In genomic region chr4:83223781-83224180, GRCh38 we compare ENCODE assay signal across 16 cellular contexts.
DNase-seq lines count a peak whose midpoint lies in the region; ATAC-seq and TF ChIP-seq lines count a peak whose summit lies in the region.
"Had no signal": no experiment of that assay in that cellular context is flagged by ENCODE, and none has a peak within 500 bp of the region (broad histone marks: within the 10 kb centered on the region; RNA-seq: fewer than 3 reads in every experiment).

No MANE protein-coding gene starts in this region.

- H3K4me3 ChIP-seq in AG10803 (ENCODE audit: low read length), result no peak overlapping the region

- POLR2A ChIA-PET in activated naive CD8-positive, alpha-beta T cell treated with anti-CD3 and anti-CD28 coated beads, Interleukin-2, amount 10 ng/mL, durations not matched to agents 7 days and 5 days (lab: Charles Lee), result interaction anchor here (1.2 to 9.7 kb wide), 4 partner anchors 12 to 113 kb away, joined by 3 to 252 read pairs (median 7); partner anchors contain the start of gene PLAC8

- peaks cover 4% of the 10 kb centered on the region for H3K9me3 Mint-ChIP-seq in activated CD4-positive, alpha-beta T cell treated with anti-CD3 and anti-CD28 coated beads, Interleukin-2, amount 10 ng/mL, durations not matched to agents 24 days and 14 days
- H3K9me3 Mint-ChIP-seq in activated naive CD8-positive, alpha-beta T cell treated with anti-CD3 and anti-CD28 coated beads, Interleukin-2, amount 10 ng/mL, durations not matched to agents 7 days and 5 days, result peaks cover 4% of the 10 kb centered on the region

- peak overlapping the region; percentile 17 for H3K4me3 Mint-ChIP-seq in activated CD4-positive, alpha-beta T cell treated with anti-CD3 and anti-CD28 coated beads, Interleukin-2, amount 10 ng/mL, durations not matched to agents 24 days and 14 days
- H3K4me3 Mint-ChIP-seq in activated naive CD8-positive, alpha-beta T cell treated with anti-CD3 and anti-CD28 coated beads, Interleukin-2, amount 10 ng/mL, durations not matched to agents 7 days and 5 days, result peak overlapping the region; percentile 25
- H3K4me3 Mint-ChIP-seq: CD14-positive monocyte had no signal

- intact Hi-C loops in activated CD4-positive, alpha-beta T cell treated with anti-CD3 and anti-CD28 coated beads, Interleukin-2, amount 10 ng/mL, durations not matched to agents 24 days and 14 days (cut with micrococcal nuclease), result no loop called here

- DNase-seq in activated CD4-positive, alpha-beta T cell treated with anti-CD3 and anti-CD28 coated beads, Interleukin-2, amount 10 ng/mL, durations not matched to agents 24 days and 14 days, result no peak
- DNase-seq in activated CD4-positive, alpha-beta T cell treated with anti-CD3 and anti-CD28 coated beads, Interleukin-2, amount 50 U/mL, for 4 hours, result no peak
- DNase-seq in AG10803 (ENCODE audit: low read depth) (peak; percentile 52), fibroblast of gingiva (ENCODE audit: low read depth) (peak; percentile 61), T-helper 9 cell (no peak), OCI-M1 (lab: John Stamatoyannopoulos, UW) (no peak), dermis blood vessel endothelial cell (no peak)
- DNase-seq in activated naive CD8-positive, alpha-beta T cell treated with anti-CD3 and anti-CD28 coated beads, Interleukin-2, amount 10 ng/mL, durations not matched to agents 7 days and 5 days, result no peak
- DNase-seq: COR-L47, EL, KBM-7, NCI-H1436, NCI-H2029, NCI-H510A, NCI-H774 had no signal

- H3K4me1 Mint-ChIP-seq in activated CD4-positive, alpha-beta T cell treated with anti-CD3 and anti-CD28 coated beads, Interleukin-2, amount 10 ng/mL, durations not matched to agents 24 days and 14 days, result peaks cover 48% of the 10 kb centered on the region
- H3K4me1 Mint-ChIP-seq in activated naive CD8-positive, alpha-beta T cell treated with anti-CD3 and anti-CD28 coated beads, Interleukin-2, amount 10 ng/mL, durations not matched to agents 7 days and 5 days, result peaks cover 65% of the 10 kb centered on the region

- H3K36me3 Mint-ChIP-seq in activated CD4-positive, alpha-beta T cell treated with anti-CD3 and anti-CD28 coated beads, Interleukin-2, amount 10 ng/mL, durations not matched to agents 24 days and 14 days (ENCODE audit: low read depth), result peaks cover 11% of the 10 kb centered on the region
- peaks cover 13% of the 10 kb centered on the region for H3K36me3 Mint-ChIP-seq in activated naive CD8-positive, alpha-beta T cell treated with anti-CD3 and anti-CD28 coated beads, Interleukin-2, amount 10 ng/mL, durations not matched to agents 7 days and 5 days

- ATAC-seq in activated naive CD8-positive, alpha-beta T cell treated with anti-CD3 and anti-CD28 coated beads, Interleukin-2, amount 10 ng/mL, durations not matched to agents 7 days and 5 days (ENCODE audit: low read depth), result no peak

- no peak for TF ChIP-seq CTCF in AG10803 (conservative IDR thresholded peaks at IDR 0.05; ENCODE audit: low read length)

- H3K27me3 Mint-ChIP-seq in activated CD4-positive, alpha-beta T cell treated with anti-CD3 and anti-CD28 coated beads, Interleukin-2, amount 10 ng/mL, durations not matched to agents 24 days and 14 days, result peaks cover 9% of the 10 kb centered on the region
- no peaks in the 10 kb centered on the region for H3K27me3 Mint-ChIP-seq in activated naive CD8-positive, alpha-beta T cell treated with anti-CD3 and anti-CD28 coated beads, Interleukin-2, amount 10 ng/mL, durations not matched to agents 7 days and 5 days

- H3K27ac Mint-ChIP-seq in activated CD4-positive, alpha-beta T cell treated with anti-CD3 and anti-CD28 coated beads, Interleukin-2, amount 10 ng/mL, durations not matched to agents 24 days and 14 days, result no peak overlapping the region
- peak overlapping the region; percentile 94 for H3K27ac Mint-ChIP-seq in activated naive CD8-positive, alpha-beta T cell treated with anti-CD3 and anti-CD28 coated beads, Interleukin-2, amount 10 ng/mL, durations not matched to agents 7 days and 5 days

Comparison
In these comparisons a context has a peak if more than half of its experiments do, and no peak if none do; other contexts are left out.
1. DNase-seq: peak in AG10803 (single experiment) and fibroblast of gingiva (single experiment); none in activated CD4-positive, alpha-beta T cell treated with anti-CD3 and anti-CD28 coated beads, Interleukin-2, amount 10 ng/mL, durations not matched to agents 24 days and 14 days (single experiment), activated CD4-positive, alpha-beta T cell treated with anti-CD3 and anti-CD28 coated beads, Interleukin-2, amount 50 U/mL, for 4 hours (0 of 2), activated naive CD8-positive, alpha-beta T cell treated with anti-CD3 and anti-CD28 coated beads, Interleukin-2, amount 10 ng/mL, durations not matched to agents 7 days and 5 days (single experiment), T-helper 9 cell (single experiment), OCI-M1 (single experiment) and dermis blood vessel endothelial cell (single experiment).